15 cellular contexts compared by ENCODE assay signal in genomic region chr7:37719077-37719476, GRCh38. TPM values are rescaled to one million over a fixed set of nuclear protein-coding genes. Genes with fewer than 3 reads are reported as not detected.
DNase-seq lines count a peak whose midpoint lies in the region; ATAC-seq and TF ChIP-seq lines count a peak whose summit lies in the region.
"Had no signal": no experiment of that assay in that cellular context is flagged by ENCODE, and none has a peak within 500 bp of the region (broad histone marks: within the 10 kb centered on the region; RNA-seq: fewer than 3 reads in every experiment).

No MANE protein-coding gene starts in this region.

- H3K9me3 ChIP-seq in PC-3 (ENCODE audit: low read length) (no peaks in the 10 kb centered on the region), right cardiac atrium (ENCODE audit: control insufficient read depth, low read length) (no peaks in the 10 kb centered on the region)

- no peaks in the 10 kb centered on the region for H3K36me3 ChIP-seq in PC-3 (ENCODE audit: low read depth, low read length)

- ATAC-seq in GM18520 (IDR thresholded peaks at IDR 0.05; ENCODE audit: unreplicated experiment): peak; percentile 94
- ATAC-seq in GM21423 (IDR thresholded peaks at IDR 0.05; ENCODE audit: unreplicated experiment): peak; percentile 65
- peak; percentile 96 for ATAC-seq in HG03039 (IDR thresholded peaks at IDR 0.05; ENCODE audit: unreplicated experiment)
- ATAC-seq in PC-3: no peak
- ATAC-seq in right cardiac atrium: no peak

- peaks cover 0 to 2% (median 0%) of the 10 kb centered on the region in 6 donors for H3K9me3 Mint-ChIP-seq in immature natural killer cell

- no peak overlapping the region for H3K4me2 ChIP-seq in PC-3 (ENCODE audit: low read length)

- no peak overlapping the region for H3K4me3 Mint-ChIP-seq in immature natural killer cell

- no peak for TF ChIP-seq CTCF in PC-3 (conservative IDR thresholded peaks at IDR 0.05; ENCODE audit: low read depth, low read length)

- peak overlapping the region in 5 of 6 donors; percentile 35 to 85 (median 42) for H3K27ac Mint-ChIP-seq in immature natural killer cell

- peaks cover 58 to 73% of the 10 kb centered on the region in 2 donors for H3K4me1 Mint-ChIP-seq in immature natural killer cell

- H3K27me3 Mint-ChIP-seq in immature natural killer cell (ENCODE audit: low read depth in 3 of 3): peaks cover 0 to 2% (median 0%) of the 10 kb centered on the region in 3 donors

- peaks cover 9 to 14% (median 13%) of the 10 kb centered on the region in 3 donors for H3K36me3 Mint-ChIP-seq in immature natural killer cell

- intact Hi-C loops in PC-3 (cut with micrococcal nuclease) (no loop called here), right cardiac atrium (cut with DNase I) (no loop called here)

- H3K27me3 ChIP-seq in PC-3 (ENCODE audit: low read length) (no peaks in the 10 kb centered on the region), right cardiac atrium (ENCODE audit: control insufficient read depth, insufficient read depth) (no peaks in the 10 kb centered on the region)

- H4K20me1 ChIP-seq in PC-3 (ENCODE audit: low read length): no peaks in the 10 kb centered on the region

- H3F3A ChIP-seq in PC-3 (ENCODE audit: low read length, unreplicated experiment): no peaks in the 10 kb centered on the region

- H3K4me1 ChIP-seq in PC-3 (ENCODE audit: insufficient read depth, low read length) (no peaks in the 10 kb centered on the region), right cardiac atrium (ENCODE audit: control insufficient read depth, insufficient read depth, low read length) (no peaks in the 10 kb centered on the region)

- POLR2A ChIA-PET in PC-3 (lab: Charles Lee; ENCODE audit: unreplicated experiment): no interaction called here

- no TSS peak for BruUV-seq in PC-3 (replicated peaks; lab: Mats Ljungman, UMichigan)

- no peak for DNase-seq in immature natural killer cell
- no peak for DNase-seq in UCSD-AML1 (lab: John Stamatoyannopoulos, UW; ENCODE audit: unreplicated experiment)
- DNase-seq in PC-3: no peak
- DNase-seq in right cardiac atrium: no peak
- no peak for DNase-seq in SKM-1 treated with dmso at 0.1 percent for 144 hours (lab: John Stamatoyannopoulos, UW; ENCODE audit: unreplicated experiment)
- DNase-seq: activated CD4-positive, alpha-beta T cell treated with anti-CD3 and anti-CD28 coated beads for 1 hour; activated gamma-delta T cell; NCI-H1417 treated with DMSO at 0.1 percent for 48 hours; stimulated activated naive CD4-positive, alpha-beta T cell had no signal

- CTCF ChIA-PET in PC-3 (lab: Charles Lee): no interaction called here

- WGBS in right cardiac atrium: 89% methylated on average over 1 of the region's 1 CpG

- H3K27ac ChIP-seq in PC-3 (ENCODE audit: low read length): no peak overlapping the region
- no peak overlapping the region for H3K27ac ChIP-seq in right cardiac atrium (ENCODE audit: low read length)

- H3K9ac ChIP-seq in PC-3 (ENCODE audit: low read length): no peak overlapping the region

- H2AFZ ChIP-seq in PC-3 (ENCODE audit: low read length): no peak overlapping the region

- no peaks in the 10 kb centered on the region for H3K79me2 ChIP-seq in PC-3 (ENCODE audit: low read length)

- H3K4me3 ChIP-seq in PC-3 (ENCODE audit: low read length) (no peak overlapping the region), right cardiac atrium (ENCODE audit: low read length) (no peak overlapping the region)

- no peaks in the 10 kb centered on the region for H3K9me2 ChIP-seq in PC-3 (replicated peaks; ENCODE audit: low read length)

RNA-seq across cellular contexts. Expression of gene GPR141, which starts 35.5 kb away (rescaled TPM):
- polyA plus RNA-seq in immature natural killer cell: 10 to 100 TPM in 2 of 3 donors, 1 to 10 TPM in 1; 9.4 to 24.8 (median 24.3) TPM
- total RNA-seq in PC-3 (2014; rRNA removed): not detected in 2 replicates
- total RNA-seq in right cardiac atrium: under 1 TPM in 2 of 4 donors, not detected in 2; 0.66 to 0.79 TPM
- polyA plus RNA-seq in right cardiac atrium: not detected
- total RNA-seq: endothelial cell of umbilical vein, G401, osteoblast had no signal
- polyA plus RNA-seq: endothelial cell of umbilical vein had no signal

Comparison
In these comparisons a context has a peak if more than half of its experiments do, and no peak if none do; other contexts are left out.
1. ATAC-seq: peak in GM18520 (single experiment), GM21423 (single experiment) and HG03039 (single experiment); none in PC-3 (single experiment) and right cardiac atrium (0 of 2).